Comparison of ENCODE assay signal across 1 cellular context in the genomic region with DNA sequence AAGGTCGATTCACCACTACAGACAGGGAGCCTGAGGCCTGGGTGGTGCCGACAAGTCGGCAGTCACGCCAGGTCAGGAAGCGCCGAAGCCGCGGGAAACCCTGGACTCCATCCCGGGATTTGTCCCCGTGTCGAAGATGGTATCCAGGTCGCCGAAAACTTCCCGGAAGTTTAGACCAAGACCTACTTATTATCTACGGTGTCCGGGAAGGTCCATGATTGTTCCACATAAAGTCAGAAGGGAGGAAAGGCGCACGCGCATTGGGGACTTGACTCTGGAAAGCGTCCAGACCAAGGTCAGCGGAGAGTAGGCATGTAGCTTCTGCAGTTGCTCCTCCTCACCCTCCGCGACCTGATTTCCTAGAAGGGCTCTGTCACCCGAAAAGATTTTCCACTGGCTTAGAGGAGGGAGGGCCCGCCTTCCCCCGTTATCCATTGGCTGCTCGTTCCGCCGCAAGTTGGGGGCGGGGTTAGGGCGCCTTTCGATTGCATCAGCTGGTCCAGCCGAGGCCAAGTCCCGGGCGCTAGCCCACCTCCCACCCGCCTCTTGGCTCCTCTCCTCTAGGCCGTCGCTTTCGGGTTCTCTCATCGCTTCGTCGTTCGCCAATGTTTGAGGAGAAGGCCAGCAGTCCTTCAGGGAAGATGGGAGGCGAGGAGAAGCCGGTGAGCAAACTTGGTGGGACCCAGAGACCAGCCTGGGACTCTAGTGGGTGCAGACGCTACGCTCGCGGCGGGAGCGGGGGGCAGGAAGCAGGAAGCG.
TF ChIP-seq lines count a peak whose summit lies in the region.

A gene (plus strand): TSS at position 484 of the 759 bp plus-strand sequence. CDS start 122 bp downstream, at position 606.

TF ChIP-seq in GM23338, 12 proteins besides CTCF, POLR2A, EP300 and RAD21 (continued from another document):
- TF ChIP-seq, protein P1, sequence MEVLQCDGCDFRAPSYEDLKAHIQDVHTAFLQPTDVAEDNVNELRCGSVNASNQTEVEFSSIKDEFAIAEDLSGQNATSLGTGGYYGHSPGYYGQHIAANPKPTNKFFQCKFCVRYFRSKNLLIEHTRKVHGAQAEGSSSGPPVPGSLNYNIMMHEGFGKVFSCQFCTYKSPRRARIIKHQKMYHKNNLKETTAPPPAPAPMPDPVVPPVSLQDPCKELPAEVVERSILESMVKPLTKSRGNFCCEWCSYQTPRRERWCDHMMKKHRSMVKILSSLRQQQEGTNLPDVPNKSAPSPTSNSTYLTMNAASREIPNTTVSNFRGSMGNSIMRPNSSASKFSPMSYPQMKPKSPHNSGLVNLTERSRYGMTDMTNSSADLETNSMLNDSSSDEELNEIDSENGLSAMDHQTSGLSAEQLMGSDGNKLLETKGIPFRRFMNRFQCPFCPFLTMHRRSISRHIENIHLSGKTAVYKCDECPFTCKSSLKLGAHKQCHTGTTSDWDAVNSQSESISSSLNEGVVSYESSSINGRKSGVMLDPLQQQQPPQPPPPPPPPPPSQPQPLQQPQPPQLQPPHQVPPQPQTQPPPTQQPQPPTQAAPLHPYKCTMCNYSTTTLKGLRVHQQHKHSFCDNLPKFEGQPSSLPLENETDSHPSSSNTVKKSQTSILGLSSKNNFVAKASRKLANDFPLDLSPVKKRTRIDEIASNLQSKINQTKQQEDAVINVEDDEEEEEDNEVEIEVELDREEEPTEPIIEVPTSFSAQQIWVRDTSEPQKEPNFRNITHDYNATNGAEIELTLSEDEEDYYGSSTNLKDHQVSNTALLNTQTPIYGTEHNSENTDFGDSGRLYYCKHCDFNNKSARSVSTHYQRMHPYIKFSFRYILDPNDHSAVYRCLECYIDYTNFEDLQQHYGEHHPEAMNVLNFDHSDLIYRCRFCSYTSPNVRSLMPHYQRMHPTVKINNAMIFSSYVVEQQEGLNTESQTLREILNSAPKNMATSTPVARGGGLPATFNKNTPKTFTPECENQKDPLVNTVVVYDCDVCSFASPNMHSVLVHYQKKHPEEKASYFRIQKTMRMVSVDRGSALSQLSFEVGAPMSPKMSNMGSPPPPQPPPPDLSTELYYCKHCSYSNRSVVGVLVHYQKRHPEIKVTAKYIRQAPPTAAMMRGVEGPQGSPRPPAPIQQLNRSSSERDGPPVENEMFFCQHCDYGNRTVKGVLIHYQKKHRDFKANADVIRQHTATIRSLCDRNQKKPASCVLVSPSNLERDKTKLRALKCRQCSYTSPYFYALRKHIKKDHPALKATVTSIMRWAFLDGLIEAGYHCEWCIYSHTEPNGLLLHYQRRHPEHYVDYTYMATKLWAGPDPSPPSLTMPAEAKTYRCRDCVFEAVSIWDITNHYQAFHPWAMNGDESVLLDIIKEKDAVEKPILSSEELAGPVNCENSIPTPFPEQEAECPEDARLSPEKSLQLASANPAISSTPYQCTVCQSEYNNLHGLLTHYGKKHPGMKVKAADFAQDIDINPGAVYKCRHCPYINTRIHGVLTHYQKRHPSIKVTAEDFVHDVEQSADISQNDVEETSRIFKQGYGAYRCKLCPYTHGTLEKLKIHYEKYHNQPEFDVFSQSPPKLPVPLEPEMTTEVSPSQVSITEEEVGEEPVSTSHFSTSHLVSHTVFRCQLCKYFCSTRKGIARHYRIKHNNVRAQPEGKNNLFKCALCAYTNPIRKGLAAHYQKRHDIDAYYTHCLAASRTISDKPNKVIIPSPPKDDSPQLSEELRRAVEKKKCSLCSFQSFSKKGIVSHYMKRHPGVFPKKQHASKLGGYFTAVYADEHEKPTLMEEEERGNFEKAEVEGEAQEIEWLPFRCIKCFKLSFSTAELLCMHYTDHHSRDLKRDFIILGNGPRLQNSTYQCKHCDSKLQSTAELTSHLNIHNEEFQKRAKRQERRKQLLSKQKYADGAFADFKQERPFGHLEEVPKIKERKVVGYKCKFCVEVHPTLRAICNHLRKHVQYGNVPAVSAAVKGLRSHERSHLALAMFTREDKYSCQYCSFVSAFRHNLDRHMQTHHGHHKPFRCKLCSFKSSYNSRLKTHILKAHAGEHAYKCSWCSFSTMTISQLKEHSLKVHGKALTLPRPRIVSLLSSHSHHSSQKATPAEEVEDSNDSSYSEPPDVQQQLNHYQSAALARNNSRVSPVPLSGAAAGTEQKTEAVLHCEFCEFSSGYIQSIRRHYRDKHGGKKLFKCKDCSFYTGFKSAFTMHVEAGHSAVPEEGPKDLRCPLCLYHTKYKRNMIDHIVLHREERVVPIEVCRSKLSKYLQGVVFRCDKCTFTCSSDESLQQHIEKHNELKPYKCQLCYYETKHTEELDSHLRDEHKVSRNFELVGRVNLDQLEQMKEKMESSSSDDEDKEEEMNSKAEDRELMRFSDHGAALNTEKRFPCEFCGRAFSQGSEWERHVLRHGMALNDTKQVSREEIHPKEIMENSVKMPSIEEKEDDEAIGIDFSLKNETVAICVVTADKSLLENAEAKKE (CRISPR knock-in tag; IDR thresholded peaks at IDR 0.05), result no peak
- TF ChIP-seq STAT1 (IDR thresholded peaks at IDR 0.05; ENCODE audit: unreplicated experiment), result no peak
- TF ChIP-seq ZNF114 (CRISPR knock-in tag; IDR thresholded peaks at IDR 0.05), result no peak
- TF ChIP-seq, protein P2, sequence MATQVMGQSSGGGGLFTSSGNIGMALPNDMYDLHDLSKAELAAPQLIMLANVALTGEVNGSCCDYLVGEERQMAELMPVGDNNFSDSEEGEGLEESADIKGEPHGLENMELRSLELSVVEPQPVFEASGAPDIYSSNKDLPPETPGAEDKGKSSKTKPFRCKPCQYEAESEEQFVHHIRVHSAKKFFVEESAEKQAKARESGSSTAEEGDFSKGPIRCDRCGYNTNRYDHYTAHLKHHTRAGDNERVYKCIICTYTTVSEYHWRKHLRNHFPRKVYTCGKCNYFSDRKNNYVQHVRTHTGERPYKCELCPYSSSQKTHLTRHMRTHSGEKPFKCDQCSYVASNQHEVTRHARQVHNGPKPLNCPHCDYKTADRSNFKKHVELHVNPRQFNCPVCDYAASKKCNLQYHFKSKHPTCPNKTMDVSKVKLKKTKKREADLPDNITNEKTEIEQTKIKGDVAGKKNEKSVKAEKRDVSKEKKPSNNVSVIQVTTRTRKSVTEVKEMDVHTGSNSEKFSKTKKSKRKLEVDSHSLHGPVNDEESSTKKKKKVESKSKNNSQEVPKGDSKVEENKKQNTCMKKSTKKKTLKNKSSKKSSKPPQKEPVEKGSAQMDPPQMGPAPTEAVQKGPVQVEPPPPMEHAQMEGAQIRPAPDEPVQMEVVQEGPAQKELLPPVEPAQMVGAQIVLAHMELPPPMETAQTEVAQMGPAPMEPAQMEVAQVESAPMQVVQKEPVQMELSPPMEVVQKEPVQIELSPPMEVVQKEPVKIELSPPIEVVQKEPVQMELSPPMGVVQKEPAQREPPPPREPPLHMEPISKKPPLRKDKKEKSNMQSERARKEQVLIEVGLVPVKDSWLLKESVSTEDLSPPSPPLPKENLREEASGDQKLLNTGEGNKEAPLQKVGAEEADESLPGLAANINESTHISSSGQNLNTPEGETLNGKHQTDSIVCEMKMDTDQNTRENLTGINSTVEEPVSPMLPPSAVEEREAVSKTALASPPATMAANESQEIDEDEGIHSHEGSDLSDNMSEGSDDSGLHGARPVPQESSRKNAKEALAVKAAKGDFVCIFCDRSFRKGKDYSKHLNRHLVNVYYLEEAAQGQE (IDR thresholded peaks at IDR 0.05; ENCODE audit: unreplicated experiment), result no peak
